In genomic region chr20:33554914-33555420, GRCh38 we compare ENCODE assay signal across 8 cellular contexts.
DNase-seq lines count a peak whose midpoint lies in the region; ATAC-seq lines count a peak whose summit lies in the region.

No MANE protein-coding gene starts in this region.

- ATAC-seq in GM19328 (IDR thresholded peaks at IDR 0.05; ENCODE audit: unreplicated experiment) (peak; percentile 94), HG03354 (IDR thresholded peaks at IDR 0.05; ENCODE audit: poor library complexity, severe bottlenecking, unreplicated experiment) (peak; percentile 96), sciatic nerve (peak; percentile 85)

- DNase-seq in DMS153 (lab: John Stamatoyannopoulos, UW) = peak; percentile 99
- peak; percentile 94 for DNase-seq in NCI-H345 (lab: John Stamatoyannopoulos, UW)
- peak; percentile 20 for DNase-seq in activated CD8-positive, alpha-beta memory T cell treated with anti-CD3 and anti-CD28 coated beads, Interleukin-2, amount 50 U/mL, for 1 hour (ENCODE audit: extremely low read depth)
- peak; percentile 90 for DNase-seq in germinal center (ENCODE audit: low spot score)
- no peak for DNase-seq in sciatic nerve (ENCODE audit: low spot score)
- DNase-seq in SKM-1 (lab: John Stamatoyannopoulos, UW; ENCODE audit: unreplicated experiment) = no peak

- intact Hi-C loops in sciatic nerve (cut with DNase I) = no loop called here

Comparison
In these comparisons a context has a peak if more than half of its experiments do, and no peak if none do; other contexts are left out.
1. DNase-seq: peak in DMS153 (single experiment), NCI-H345 (single experiment), activated CD8-positive, alpha-beta memory T cell treated with anti-CD3 and anti-CD28 coated beads, Interleukin-2, amount 50 U/mL, for 1 hour (single experiment) and germinal center (single experiment); none in sciatic nerve (single experiment) and SKM-1 (single experiment).
2. Peak in every context shown above with its lines, with median percentiles within 50 percentile points of each other: ATAC-seq.